ENCODE assay signal across 23 cellular contexts in genomic region chrX:134804779-134805178, GRCh38. TPM values are rescaled to one million over a fixed set of nuclear protein-coding genes. Genes with fewer than 3 reads are reported as not detected.
DNase-seq lines count a peak whose midpoint lies in the region; ATAC-seq and TF ChIP-seq lines count a peak whose summit lies in the region.
"Had no signal": no experiment of that assay in that cellular context is flagged by ENCODE, and none has a peak within 500 bp of the region (broad histone marks: within the 10 kb centered on the region; RNA-seq: fewer than 3 reads in every experiment).

No MANE protein-coding gene starts in this region.

- H3K9me3 Mint-ChIP-seq in CD4-positive, alpha-beta T cell, result no peaks in the 10 kb centered on the region
- no peaks in the 10 kb centered on the region for H3K9me3 Mint-ChIP-seq in activated T-helper 17 cell treated with anti-CD3 and anti-CD28 coated beads, Interleukin-2, amount 50 U/mL, for 72 hours
- no peaks in the 10 kb centered on the region for H3K9me3 Mint-ChIP-seq in effector memory CD8-positive, alpha-beta T cell
- H3K9me3 Mint-ChIP-seq: IgD-negative memory B cell had no signal

- H3K27me3 Mint-ChIP-seq in CD4-positive, alpha-beta T cell, result no peaks in the 10 kb centered on the region
- no peaks in the 10 kb centered on the region for H3K27me3 Mint-ChIP-seq in activated T-helper 17 cell treated with anti-CD3 and anti-CD28 coated beads, Interleukin-2, amount 50 U/mL, for 72 hours
- H3K27me3 Mint-ChIP-seq in effector memory CD8-positive, alpha-beta T cell, result no peaks in the 10 kb centered on the region
- H3K27me3 Mint-ChIP-seq: IgD-negative memory B cell had no signal

- no peak overlapping the region for H2BK120ac ChIP-seq in mesendoderm (ENCODE audit: low read depth, low read length)

- H4K8ac ChIP-seq in mesendoderm (ENCODE audit: low read depth, low read length), result no peak overlapping the region

- no peak for ATAC-seq in CD4-positive, alpha-beta T cell (ENCODE audit: poor library complexity)
- no peak for ATAC-seq in activated T-helper 17 cell treated with anti-CD3 and anti-CD28 coated beads, Interleukin-2, amount 50 U/mL, for 72 hours (replicated peaks)
- ATAC-seq in effector memory CD8-positive, alpha-beta T cell (replicated peaks), result no peak
- ATAC-seq in HG02884 (IDR thresholded peaks at IDR 0.05; ENCODE audit: unreplicated experiment), result no peak
- ATAC-seq: A549 had no signal

- no peak overlapping the region for H4K5ac ChIP-seq in mesendoderm (ENCODE audit: low read length)

- H2BK15ac ChIP-seq in mesendoderm (replicated peaks; ENCODE audit: low read depth), result no peak overlapping the region

- H3K23ac ChIP-seq in mesendoderm (ENCODE audit: low read length), result no peak overlapping the region

- H3K27me3 ChIP-seq in CD4-positive, alpha-beta T cell (ENCODE audit: control insufficient read depth, insufficient read depth, low read length), result no peaks in the 10 kb centered on the region
- H3K27me3 ChIP-seq in mesendoderm (ENCODE audit: insufficient read depth, low read length, poor library complexity), result no peaks in the 10 kb centered on the region

- peaks cover 30% of the 10 kb centered on the region for H3K4me1 Mint-ChIP-seq in CD4-positive, alpha-beta T cell (ENCODE audit: low read depth)
- H3K4me1 Mint-ChIP-seq in activated T-helper 17 cell treated with anti-CD3 and anti-CD28 coated beads, Interleukin-2, amount 50 U/mL, for 72 hours, result peaks cover 11% of the 10 kb centered on the region
- H3K4me1 Mint-ChIP-seq in effector memory CD8-positive, alpha-beta T cell (ENCODE audit: low read depth in 2 of 2), result peaks cover 7 to 10% of the 10 kb centered on the region in 2 donors

- H3K27ac Mint-ChIP-seq in CD4-positive, alpha-beta T cell, result peak overlapping the region; percentile 82
- peak overlapping the region; percentile 86 for H3K27ac Mint-ChIP-seq in activated T-helper 17 cell treated with anti-CD3 and anti-CD28 coated beads, Interleukin-2, amount 50 U/mL, for 72 hours
- peak overlapping the region in 1 of 2 donors; percentile 82 for H3K27ac Mint-ChIP-seq in effector memory CD8-positive, alpha-beta T cell

- no peak for TF ChIP-seq CTCF in CD4-positive, alpha-beta T cell (IDR thresholded peaks at IDR 0.05)
- no peak for TF ChIP-seq CTCF in HEK293 (tag by site-specific recombination; IDR thresholded peaks at IDR 0.05)

- peaks cover 11% of the 10 kb centered on the region for H3K36me3 Mint-ChIP-seq in CD4-positive, alpha-beta T cell (ENCODE audit: low read depth)
- H3K36me3 Mint-ChIP-seq in activated T-helper 17 cell treated with anti-CD3 and anti-CD28 coated beads, Interleukin-2, amount 50 U/mL, for 72 hours (ENCODE audit: low read depth), result peaks cover 11% of the 10 kb centered on the region
- peaks cover 18% of the 10 kb centered on the region for H3K36me3 Mint-ChIP-seq in effector memory CD8-positive, alpha-beta T cell (ENCODE audit: insufficient read depth)
- H3K36me3 Mint-ChIP-seq: IgD-negative memory B cell had no signal

- H3K4ac ChIP-seq in mesendoderm (ENCODE audit: low read depth, low read length), result no peak overlapping the region

- H3K4me1 ChIP-seq in HEK293 (ENCODE audit: control insufficient read depth, insufficient read depth, low read length), result peaks cover 3% of the 10 kb centered on the region
- no peaks in the 10 kb centered on the region for H3K4me1 ChIP-seq in mesendoderm (ENCODE audit: control insufficient read depth, low read depth, low read length)

- no peak overlapping the region for H2BK5ac ChIP-seq in mesendoderm (ENCODE audit: low read length)

- H3K9me3 ChIP-seq in CD4-positive, alpha-beta T cell (ENCODE audit: control insufficient read depth, low read length), result no peaks in the 10 kb centered on the region
- H3K9me3 ChIP-seq in HEK293 (ENCODE audit: control insufficient read depth, insufficient read depth, low read depth, low read length), result no peaks in the 10 kb centered on the region
- H3K9me3 ChIP-seq: A549; BLaER1 treated with 17β-estradiol and CSF1 and Interleukin-3, amounts not matched to agents 10 nM and 100 nM had no signal

- no peaks in the 10 kb centered on the region for H3K79me1 ChIP-seq in mesendoderm (ENCODE audit: low read length)

- no peak overlapping the region for H2AK5ac ChIP-seq in mesendoderm (ENCODE audit: low read length)

- no peaks in the 10 kb centered on the region for H3K36me3 ChIP-seq in HEK293 (ENCODE audit: control insufficient read depth in 2 of 2, insufficient read depth in 1 of 2, low read length in 2 of 2)
- no peaks in the 10 kb centered on the region for H3K36me3 ChIP-seq in mesendoderm (ENCODE audit: control insufficient read depth, insufficient read depth, low read length)
- H3K36me3 ChIP-seq: BLaER1 treated with 17β-estradiol and CSF1 and Interleukin-3, amounts not matched to agents 10 nM and 100 nM had no signal

- H3K4me3 Mint-ChIP-seq in CD4-positive, alpha-beta T cell, result no peak overlapping the region
- no peak overlapping the region for H3K4me3 Mint-ChIP-seq in activated T-helper 17 cell treated with anti-CD3 and anti-CD28 coated beads, Interleukin-2, amount 50 U/mL, for 72 hours
- no peak overlapping the region for H3K4me3 Mint-ChIP-seq in effector memory CD8-positive, alpha-beta T cell

- H3K4me3 ChIP-seq in HEK293 (ENCODE audit: low read depth, low read length) (no peak overlapping the region), mesendoderm (ENCODE audit: low read length) (no peak overlapping the region)
- H3K4me3 ChIP-seq: A549; BLaER1 treated with 17β-estradiol and CSF1 and Interleukin-3, amounts not matched to agents 10 nM and 100 nM had no signal

- intact Hi-C loops in CD4-positive, alpha-beta T cell (cut with DNase I, micrococcal nuclease), result no loop called here

- DNase-seq in CD4-positive, alpha-beta T cell, result no peak
- no peak for DNase-seq in mesendoderm
- DNase-seq in GM19238 (ENCODE audit: insufficient read length, low spot score), result no peak
- no peak for DNase-seq in effector memory CD8-positive, alpha-beta T cell
- DNase-seq: AML-193, Calu3, DMS79 treated with DMSO at 0.1 percent for 48 hours, GF-D8, H7, NCI-H1048, NCI-H1417, NCI-H1694 treated with DMSO at 0.1 percent for 48 hours, NCI-H2081, NCI-H2227 treated with DMSO at 0.1 percent for 48 hours, NCI-H526 treated with DMSO at 0.1 percent for 48 hours, SHP77 had no signal

- no peak overlapping the region for H3K4me2 ChIP-seq in mesendoderm (ENCODE audit: low read length)
- H3K4me2 ChIP-seq: A549; BLaER1 treated with 17β-estradiol and CSF1 and Interleukin-3, amounts not matched to agents 10 nM and 100 nM had no signal

- H3K18ac ChIP-seq in mesendoderm (ENCODE audit: low read length), result no peak overlapping the region

- WGBS in mesendoderm (ENCODE audit: extremely low coverage, insufficient coverage, low lambda C conversion rate), result no CpG with 5 or more reads among the region's 1 CpG

- CTCF ChIA-PET in CD4-positive, alpha-beta T cell (lab: Charles Lee), result no interaction called here
- CTCF ChIA-PET in HEK293 (lab: Yijun Ruan, JAX), result interaction anchor here (1.0 kb wide), 1 partner anchor 44 kb away, joined by 3 read pairs; no protein-coding TSS in a partner anchor

- H3K79me2 ChIP-seq in mesendoderm (ENCODE audit: control insufficient read depth, insufficient read depth, low read length), result no peaks in the 10 kb centered on the region

- no peak overlapping the region for H3K9ac ChIP-seq in mesendoderm (ENCODE audit: low read length)
- H3K9ac ChIP-seq: BLaER1 treated with 17β-estradiol and CSF1 and Interleukin-3, amounts not matched to agents 10 nM and 100 nM had no signal

- H3K56ac ChIP-seq in mesendoderm (ENCODE audit: low read length), result peak overlapping the region; percentile 15

- POLR2A ChIA-PET in CD4-positive, alpha-beta T cell (lab: Charles Lee), result no interaction called here
- POLR2A ChIA-PET in HEK293 (lab: Yijun Ruan, JAX), result no interaction called here

- no peak overlapping the region for H3K27ac ChIP-seq in CD4-positive, alpha-beta T cell (ENCODE audit: low read depth, low read length)
- no peak overlapping the region for H3K27ac ChIP-seq in HEK293 (ENCODE audit: extremely low read depth, low read depth, low read length)
- no peak overlapping the region for H3K27ac ChIP-seq in mesendoderm (ENCODE audit: low read depth, low read length)
- H3K27ac ChIP-seq: A549; BLaER1 treated with 17β-estradiol and CSF1 and Interleukin-3, amounts not matched to agents 10 nM and 100 nM; RWPE1 had no signal

TF ChIP-seq in HEK293, 187 proteins besides CTCF, POLR2A, EP300 and RAD21:
- TF ChIP-seq ZNF843 (tag by site-specific recombination; IDR thresholded peaks at IDR 0.05) (no peak), ZNF548 (tag by site-specific recombination; IDR thresholded peaks at IDR 0.05) (no peak), PATZ1 (tag by site-specific recombination; IDR thresholded peaks at IDR 0.05) (no peak), ZNF335 (tag by site-specific recombination; conservative IDR thresholded peaks at IDR 0.05) (0 out of 2 replicates have a peak, but pooled peaks have one; percentile 23), ZNF571 (tag by site-specific recombination; IDR thresholded peaks at IDR 0.05) (no peak)

RNA-seq across cellular contexts. Expression of gene PABIR2, which starts 7.8 kb away (rescaled TPM):
- total RNA-seq in CD4-positive, alpha-beta T cell, result 10 to 100 TPM; 28.6 to 30.2 TPM
- 10 to 100 TPM; 46.1 to 52.1 TPM for total RNA-seq in activated T-helper 17 cell treated with anti-CD3 and anti-CD28 coated beads, Interleukin-2, amount 50 U/mL, for 72 hours
- 19.2 TPM for polyA plus RNA-seq in mesendoderm (2013, experiment 1 of 2)
- polyA plus RNA-seq in mesendoderm (2013, experiment 2 of 2), result 19.9 TPM
